In the genomic region with DNA sequence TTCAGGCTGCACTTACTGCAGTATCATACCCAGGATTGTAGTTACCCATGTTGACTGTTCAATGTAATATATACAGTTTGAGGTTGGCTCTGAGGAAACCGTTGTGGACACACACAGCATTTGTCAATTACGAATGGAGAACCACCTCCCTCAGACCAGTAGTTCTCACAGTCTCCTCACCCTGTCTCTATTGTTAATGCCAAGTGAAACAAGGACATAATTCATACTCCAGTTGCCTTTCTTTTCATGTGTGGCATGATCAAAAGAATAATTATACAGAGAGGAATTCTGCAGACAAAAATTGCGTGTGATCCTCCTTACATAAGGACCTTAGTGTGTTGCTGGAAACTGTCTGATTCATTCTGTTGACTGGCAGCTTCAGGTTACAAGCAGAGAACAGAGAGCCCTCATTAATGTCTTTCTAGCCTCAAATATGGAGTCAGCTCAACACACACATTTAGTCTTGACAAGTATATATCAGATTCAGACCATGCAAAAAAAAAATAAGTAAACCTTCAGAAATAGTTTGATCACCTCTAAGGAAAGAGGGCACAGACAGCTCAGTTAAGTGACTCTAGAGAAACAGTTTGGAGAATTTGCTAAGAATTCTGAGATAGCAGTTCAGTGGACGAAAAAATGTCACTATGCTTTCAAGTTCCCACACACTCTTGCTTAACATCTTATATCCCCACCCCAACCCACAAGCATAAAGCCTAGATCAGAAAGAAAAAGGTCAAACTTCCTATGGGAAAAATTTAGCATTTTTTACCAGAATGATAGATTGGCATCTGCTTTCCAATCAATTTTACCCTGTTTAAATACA, we compare ENCODE assay signal across 1 cellular context.
TF ChIP-seq lines count a peak whose summit lies in the region.

No MANE protein-coding gene starts in this region.

TF ChIP-seq in WTC11, 78 proteins besides CTCF, POLR2A, EP300 and RAD21 (continued from another document):
- TF ChIP-seq, protein P1, sequence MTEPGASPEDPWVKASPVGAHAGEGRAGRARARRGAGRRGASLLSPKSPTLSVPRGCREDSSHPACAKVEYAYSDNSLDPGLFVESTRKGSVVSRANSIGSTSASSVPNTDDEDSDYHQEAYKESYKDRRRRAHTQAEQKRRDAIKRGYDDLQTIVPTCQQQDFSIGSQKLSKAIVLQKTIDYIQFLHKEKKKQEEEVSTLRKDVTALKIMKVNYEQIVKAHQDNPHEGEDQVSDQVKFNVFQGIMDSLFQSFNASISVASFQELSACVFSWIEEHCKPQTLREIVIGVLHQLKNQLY (CRISPR knock-in tag; IDR thresholded peaks at IDR 0.05) = no peak
- TF ChIP-seq ZNF263 (CRISPR knock-in tag; IDR thresholded peaks at IDR 0.05; ENCODE audit: low read depth) (no peak), ELF4 (CRISPR knock-in tag; IDR thresholded peaks at IDR 0.05; ENCODE audit: low read depth) (no peak), JAZF1 (CRISPR knock-in tag; IDR thresholded peaks at IDR 0.05) (no peak), NFYB (CRISPR knock-in tag; conservative IDR thresholded peaks at IDR 0.05; ENCODE audit: low read depth) (no peak), ZNF121 (CRISPR knock-in tag; IDR thresholded peaks at IDR 0.05) (no peak), ESRRA (CRISPR knock-in tag; IDR thresholded peaks at IDR 0.05; ENCODE audit: borderline replicate concordance) (no peak)
- TF ChIP-seq, protein P2, sequence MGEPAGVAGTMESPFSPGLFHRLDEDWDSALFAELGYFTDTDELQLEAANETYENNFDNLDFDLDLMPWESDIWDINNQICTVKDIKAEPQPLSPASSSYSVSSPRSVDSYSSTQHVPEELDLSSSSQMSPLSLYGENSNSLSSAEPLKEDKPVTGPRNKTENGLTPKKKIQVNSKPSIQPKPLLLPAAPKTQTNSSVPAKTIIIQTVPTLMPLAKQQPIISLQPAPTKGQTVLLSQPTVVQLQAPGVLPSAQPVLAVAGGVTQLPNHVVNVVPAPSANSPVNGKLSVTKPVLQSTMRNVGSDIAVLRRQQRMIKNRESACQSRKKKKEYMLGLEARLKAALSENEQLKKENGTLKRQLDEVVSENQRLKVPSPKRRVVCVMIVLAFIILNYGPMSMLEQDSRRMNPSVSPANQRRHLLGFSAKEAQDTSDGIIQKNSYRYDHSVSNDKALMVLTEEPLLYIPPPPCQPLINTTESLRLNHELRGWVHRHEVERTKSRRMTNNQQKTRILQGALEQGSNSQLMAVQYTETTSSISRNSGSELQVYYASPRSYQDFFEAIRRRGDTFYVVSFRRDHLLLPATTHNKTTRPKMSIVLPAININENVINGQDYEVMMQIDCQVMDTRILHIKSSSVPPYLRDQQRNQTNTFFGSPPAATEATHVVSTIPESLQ (CRISPR knock-in tag; IDR thresholded peaks at IDR 0.05) = no peak
- TF ChIP-seq, protein P3, sequence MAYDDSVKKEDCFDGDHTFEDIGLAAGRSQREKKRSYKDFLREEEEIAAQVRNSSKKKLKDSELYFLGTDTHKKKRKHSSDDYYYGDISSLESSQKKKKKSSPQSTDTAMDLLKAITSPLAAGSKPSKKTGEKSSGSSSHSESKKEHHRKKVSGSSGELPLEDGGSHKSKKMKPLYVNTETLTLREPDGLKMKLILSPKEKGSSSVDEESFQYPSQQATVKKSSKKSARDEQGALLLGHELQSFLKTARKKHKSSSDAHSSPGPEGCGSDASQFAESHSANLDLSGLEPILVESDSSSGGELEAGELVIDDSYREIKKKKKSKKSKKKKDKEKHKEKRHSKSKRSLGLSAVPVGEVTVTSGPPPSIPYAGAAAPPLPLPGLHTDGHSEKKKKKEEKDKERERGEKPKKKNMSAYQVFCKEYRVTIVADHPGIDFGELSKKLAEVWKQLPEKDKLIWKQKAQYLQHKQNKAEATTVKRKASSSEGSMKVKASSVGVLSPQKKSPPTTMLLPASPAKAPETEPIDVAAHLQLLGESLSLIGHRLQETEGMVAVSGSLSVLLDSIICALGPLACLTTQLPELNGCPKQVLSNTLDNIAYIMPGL (CRISPR knock-in tag; IDR thresholded peaks at IDR 0.05) = no peak
- TF ChIP-seq, protein P4, sequence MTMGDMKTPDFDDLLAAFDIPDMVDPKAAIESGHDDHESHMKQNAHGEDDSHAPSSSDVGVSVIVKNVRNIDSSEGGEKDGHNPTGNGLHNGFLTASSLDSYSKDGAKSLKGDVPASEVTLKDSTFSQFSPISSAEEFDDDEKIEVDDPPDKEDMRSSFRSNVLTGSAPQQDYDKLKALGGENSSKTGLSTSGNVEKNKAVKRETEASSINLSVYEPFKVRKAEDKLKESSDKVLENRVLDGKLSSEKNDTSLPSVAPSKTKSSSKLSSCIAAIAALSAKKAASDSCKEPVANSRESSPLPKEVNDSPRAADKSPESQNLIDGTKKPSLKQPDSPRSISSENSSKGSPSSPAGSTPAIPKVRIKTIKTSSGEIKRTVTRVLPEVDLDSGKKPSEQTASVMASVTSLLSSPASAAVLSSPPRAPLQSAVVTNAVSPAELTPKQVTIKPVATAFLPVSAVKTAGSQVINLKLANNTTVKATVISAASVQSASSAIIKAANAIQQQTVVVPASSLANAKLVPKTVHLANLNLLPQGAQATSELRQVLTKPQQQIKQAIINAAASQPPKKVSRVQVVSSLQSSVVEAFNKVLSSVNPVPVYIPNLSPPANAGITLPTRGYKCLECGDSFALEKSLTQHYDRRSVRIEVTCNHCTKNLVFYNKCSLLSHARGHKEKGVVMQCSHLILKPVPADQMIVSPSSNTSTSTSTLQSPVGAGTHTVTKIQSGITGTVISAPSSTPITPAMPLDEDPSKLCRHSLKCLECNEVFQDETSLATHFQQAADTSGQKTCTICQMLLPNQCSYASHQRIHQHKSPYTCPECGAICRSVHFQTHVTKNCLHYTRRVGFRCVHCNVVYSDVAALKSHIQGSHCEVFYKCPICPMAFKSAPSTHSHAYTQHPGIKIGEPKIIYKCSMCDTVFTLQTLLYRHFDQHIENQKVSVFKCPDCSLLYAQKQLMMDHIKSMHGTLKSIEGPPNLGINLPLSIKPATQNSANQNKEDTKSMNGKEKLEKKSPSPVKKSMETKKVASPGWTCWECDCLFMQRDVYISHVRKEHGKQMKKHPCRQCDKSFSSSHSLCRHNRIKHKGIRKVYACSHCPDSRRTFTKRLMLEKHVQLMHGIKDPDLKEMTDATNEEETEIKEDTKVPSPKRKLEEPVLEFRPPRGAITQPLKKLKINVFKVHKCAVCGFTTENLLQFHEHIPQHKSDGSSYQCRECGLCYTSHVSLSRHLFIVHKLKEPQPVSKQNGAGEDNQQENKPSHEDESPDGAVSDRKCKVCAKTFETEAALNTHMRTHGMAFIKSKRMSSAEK (CRISPR knock-in tag; IDR thresholded peaks at IDR 0.05; ENCODE audit: borderline replicate concordance) = no peak
- TF ChIP-seq, protein P5, sequence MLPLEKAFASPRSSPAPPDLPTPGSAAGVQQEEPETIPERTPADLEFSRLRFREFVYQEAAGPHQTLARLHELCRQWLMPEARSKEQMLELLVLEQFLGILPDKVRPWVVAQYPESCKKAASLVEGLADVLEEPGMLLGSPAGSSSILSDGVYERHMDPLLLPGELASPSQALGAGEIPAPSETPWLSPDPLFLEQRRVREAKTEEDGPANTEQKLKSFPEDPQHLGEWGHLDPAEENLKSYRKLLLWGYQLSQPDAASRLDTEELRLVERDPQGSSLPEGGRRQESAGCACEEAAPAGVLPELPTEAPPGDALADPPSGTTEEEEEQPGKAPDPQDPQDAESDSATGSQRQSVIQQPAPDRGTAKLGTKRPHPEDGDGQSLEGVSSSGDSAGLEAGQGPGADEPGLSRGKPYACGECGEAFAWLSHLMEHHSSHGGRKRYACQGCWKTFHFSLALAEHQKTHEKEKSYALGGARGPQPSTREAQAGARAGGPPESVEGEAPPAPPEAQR (CRISPR knock-in tag; IDR thresholded peaks at IDR 0.05) = no peak
- TF ChIP-seq, protein P6, sequence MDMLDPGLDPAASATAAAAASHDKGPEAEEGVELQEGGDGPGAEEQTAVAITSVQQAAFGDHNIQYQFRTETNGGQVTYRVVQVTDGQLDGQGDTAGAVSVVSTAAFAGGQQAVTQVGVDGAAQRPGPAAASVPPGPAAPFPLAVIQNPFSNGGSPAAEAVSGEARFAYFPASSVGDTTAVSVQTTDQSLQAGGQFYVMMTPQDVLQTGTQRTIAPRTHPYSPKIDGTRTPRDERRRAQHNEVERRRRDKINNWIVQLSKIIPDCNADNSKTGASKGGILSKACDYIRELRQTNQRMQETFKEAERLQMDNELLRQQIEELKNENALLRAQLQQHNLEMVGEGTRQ (CRISPR knock-in tag; IDR thresholded peaks at IDR 0.05) = no peak
- TF ChIP-seq, protein P7, sequence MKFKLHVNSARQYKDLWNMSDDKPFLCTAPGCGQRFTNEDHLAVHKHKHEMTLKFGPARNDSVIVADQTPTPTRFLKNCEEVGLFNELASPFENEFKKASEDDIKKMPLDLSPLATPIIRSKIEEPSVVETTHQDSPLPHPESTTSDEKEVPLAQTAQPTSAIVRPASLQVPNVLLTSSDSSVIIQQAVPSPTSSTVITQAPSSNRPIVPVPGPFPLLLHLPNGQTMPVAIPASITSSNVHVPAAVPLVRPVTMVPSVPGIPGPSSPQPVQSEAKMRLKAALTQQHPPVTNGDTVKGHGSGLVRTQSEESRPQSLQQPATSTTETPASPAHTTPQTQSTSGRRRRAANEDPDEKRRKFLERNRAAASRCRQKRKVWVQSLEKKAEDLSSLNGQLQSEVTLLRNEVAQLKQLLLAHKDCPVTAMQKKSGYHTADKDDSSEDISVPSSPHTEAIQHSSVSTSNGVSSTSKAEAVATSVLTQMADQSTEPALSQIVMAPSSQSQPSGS (CRISPR knock-in tag; IDR thresholded peaks at IDR 0.05; ENCODE audit: borderline replicate concordance, low read depth) = no peak
- TF ChIP-seq, protein P8, sequence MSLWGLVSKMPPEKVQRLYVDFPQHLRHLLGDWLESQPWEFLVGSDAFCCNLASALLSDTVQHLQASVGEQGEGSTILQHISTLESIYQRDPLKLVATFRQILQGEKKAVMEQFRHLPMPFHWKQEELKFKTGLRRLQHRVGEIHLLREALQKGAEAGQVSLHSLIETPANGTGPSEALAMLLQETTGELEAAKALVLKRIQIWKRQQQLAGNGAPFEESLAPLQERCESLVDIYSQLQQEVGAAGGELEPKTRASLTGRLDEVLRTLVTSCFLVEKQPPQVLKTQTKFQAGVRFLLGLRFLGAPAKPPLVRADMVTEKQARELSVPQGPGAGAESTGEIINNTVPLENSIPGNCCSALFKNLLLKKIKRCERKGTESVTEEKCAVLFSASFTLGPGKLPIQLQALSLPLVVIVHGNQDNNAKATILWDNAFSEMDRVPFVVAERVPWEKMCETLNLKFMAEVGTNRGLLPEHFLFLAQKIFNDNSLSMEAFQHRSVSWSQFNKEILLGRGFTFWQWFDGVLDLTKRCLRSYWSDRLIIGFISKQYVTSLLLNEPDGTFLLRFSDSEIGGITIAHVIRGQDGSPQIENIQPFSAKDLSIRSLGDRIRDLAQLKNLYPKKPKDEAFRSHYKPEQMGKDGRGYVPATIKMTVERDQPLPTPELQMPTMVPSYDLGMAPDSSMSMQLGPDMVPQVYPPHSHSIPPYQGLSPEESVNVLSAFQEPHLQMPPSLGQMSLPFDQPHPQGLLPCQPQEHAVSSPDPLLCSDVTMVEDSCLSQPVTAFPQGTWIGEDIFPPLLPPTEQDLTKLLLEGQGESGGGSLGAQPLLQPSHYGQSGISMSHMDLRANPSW (CRISPR knock-in tag; conservative IDR thresholded peaks at IDR 0.05; ENCODE audit: low read depth) = no peak
- TF ChIP-seq, protein P9, sequence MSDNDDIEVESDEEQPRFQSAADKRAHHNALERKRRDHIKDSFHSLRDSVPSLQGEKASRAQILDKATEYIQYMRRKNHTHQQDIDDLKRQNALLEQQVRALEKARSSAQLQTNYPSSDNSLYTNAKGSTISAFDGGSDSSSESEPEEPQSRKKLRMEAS (CRISPR knock-in tag; IDR thresholded peaks at IDR 0.05) = no peak
- TF ChIP-seq, protein P10, sequence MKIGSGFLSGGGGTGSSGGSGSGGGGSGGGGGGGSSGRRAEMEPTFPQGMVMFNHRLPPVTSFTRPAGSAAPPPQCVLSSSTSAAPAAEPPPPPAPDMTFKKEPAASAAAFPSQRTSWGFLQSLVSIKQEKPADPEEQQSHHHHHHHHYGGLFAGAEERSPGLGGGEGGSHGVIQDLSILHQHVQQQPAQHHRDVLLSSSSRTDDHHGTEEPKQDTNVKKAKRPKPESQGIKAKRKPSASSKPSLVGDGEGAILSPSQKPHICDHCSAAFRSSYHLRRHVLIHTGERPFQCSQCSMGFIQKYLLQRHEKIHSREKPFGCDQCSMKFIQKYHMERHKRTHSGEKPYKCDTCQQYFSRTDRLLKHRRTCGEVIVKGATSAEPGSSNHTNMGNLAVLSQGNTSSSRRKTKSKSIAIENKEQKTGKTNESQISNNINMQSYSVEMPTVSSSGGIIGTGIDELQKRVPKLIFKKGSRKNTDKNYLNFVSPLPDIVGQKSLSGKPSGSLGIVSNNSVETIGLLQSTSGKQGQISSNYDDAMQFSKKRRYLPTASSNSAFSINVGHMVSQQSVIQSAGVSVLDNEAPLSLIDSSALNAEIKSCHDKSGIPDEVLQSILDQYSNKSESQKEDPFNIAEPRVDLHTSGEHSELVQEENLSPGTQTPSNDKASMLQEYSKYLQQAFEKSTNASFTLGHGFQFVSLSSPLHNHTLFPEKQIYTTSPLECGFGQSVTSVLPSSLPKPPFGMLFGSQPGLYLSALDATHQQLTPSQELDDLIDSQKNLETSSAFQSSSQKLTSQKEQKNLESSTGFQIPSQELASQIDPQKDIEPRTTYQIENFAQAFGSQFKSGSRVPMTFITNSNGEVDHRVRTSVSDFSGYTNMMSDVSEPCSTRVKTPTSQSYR (CRISPR knock-in tag; IDR thresholded peaks at IDR 0.05) = no peak
TF ChIP-seq in WTC11: peak in this region for 0.
